In the genomic region with DNA sequence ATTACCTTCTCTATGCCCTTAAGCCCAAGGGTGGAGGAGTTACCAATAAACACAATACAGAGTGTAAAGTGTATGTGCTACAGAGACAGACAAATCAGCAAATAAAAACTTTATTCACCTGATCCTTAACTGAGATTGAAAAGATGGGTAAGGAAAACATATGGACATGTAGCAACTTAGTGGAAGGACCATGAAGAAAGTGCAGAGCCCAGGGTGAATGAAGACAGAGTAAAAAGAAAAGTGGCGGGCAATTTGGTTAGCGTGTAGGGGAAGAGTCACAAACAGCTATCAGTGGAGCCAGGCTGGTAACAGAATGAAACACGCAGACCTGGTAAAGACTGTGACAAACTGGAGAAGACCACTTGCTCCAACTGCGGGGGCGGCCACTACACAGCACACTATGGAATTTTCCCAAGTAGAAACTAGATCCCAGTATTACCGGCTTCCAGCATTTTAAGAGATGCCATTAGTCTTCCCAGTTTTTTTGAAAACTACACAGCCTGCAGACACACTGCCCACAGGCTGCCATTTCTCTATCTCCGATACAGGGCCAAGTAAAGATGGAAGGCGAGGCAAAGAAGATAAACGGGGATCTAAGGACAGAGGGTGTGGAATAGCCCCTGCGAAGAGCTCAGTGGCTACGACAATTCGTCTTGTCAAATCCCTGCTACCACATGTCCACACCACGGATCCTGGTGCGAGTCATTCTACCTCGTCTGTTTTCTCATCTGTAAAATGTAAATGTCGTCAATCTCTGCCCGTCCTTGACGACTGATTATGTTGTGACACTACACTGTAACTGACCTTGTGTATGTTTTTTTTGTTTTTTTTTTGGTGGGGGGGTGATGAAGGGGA, we compare ENCODE assay signal across 8 cellular contexts. TPM values are rescaled to one million over a fixed set of nuclear protein-coding genes. Genes with fewer than 3 reads are reported as not detected.
DNase-seq lines count a peak whose midpoint lies in the region; ATAC-seq, FAIRE-seq and TF ChIP-seq lines count a peak whose summit lies in the region.

No MANE protein-coding gene starts in this region.

- TF ChIP-seq EP300 in stomach (IDR thresholded peaks at IDR 0.05), result no peak

- H3K9me3 Mint-ChIP-seq in CD4-positive, CD25-positive, alpha-beta regulatory T cell, result peaks cover 0 to 3% (median 2%) of the 10 kb centered on the region in 7 donors
- peaks cover 3% of the 10 kb centered on the region for H3K9me3 Mint-ChIP-seq in astrocyte (ENCODE audit: unreplicated experiment)

- peaks cover 36 to 59% (median 40%) of the 10 kb centered on the region in 4 donors for H3K4me1 Mint-ChIP-seq in CD4-positive, CD25-positive, alpha-beta regulatory T cell
- H3K4me1 Mint-ChIP-seq in astrocyte (ENCODE audit: low read depth, unreplicated experiment), result peaks cover 11% of the 10 kb centered on the region

- peak overlapping the region; percentile 83 for H3K27ac ChIP-seq in CD4-positive, CD25-positive, alpha-beta regulatory T cell (ENCODE audit: insufficient read depth, low read length, poor library complexity, severe bottlenecking)
- H3K27ac ChIP-seq in astrocyte (ENCODE audit: low read depth, low read length) (peak overlapping the region; percentile 94), stomach (peak overlapping the region; percentile 30 to 99 (median 92))

- peaks cover 42% of the 10 kb centered on the region for H4K20me1 ChIP-seq in astrocyte (ENCODE audit: insufficient read depth, low read length)

- TF ChIP-seq POLR2A in stomach (IDR thresholded peaks at IDR 0.05), result no peak

- peak overlapping the region; percentile 94 for H3K4me3 ChIP-seq in CD4-positive, CD25-positive, alpha-beta regulatory T cell (ENCODE audit: low read depth, low read length)
- H3K4me3 ChIP-seq in astrocyte (ENCODE audit: insufficient read depth, low read depth, low read length) (peak overlapping the region; percentile 76), stomach (peak overlapping the region; percentile 67 to 96 (median 82))

- H3K27me3 ChIP-seq in CD4-positive, CD25-positive, alpha-beta regulatory T cell (ENCODE audit: control insufficient read depth, insufficient read depth, low read length), result no peaks in the 10 kb centered on the region
- H3K27me3 ChIP-seq in astrocyte (ENCODE audit: insufficient read depth, low read length) (no peaks in the 10 kb centered on the region), stomach (no peaks in the 10 kb centered on the region)

- H3K79me2 ChIP-seq in astrocyte (ENCODE audit: insufficient read depth, low read length), result peaks cover 51% of the 10 kb centered on the region

- H3K4me1 ChIP-seq in CD4-positive, CD25-positive, alpha-beta regulatory T cell (ENCODE audit: control insufficient read depth, insufficient read depth, low read length, poor library complexity, severe bottlenecking), result peaks cover 31% of the 10 kb centered on the region
- H3K4me1 ChIP-seq in astrocyte (ENCODE audit: insufficient read depth, low read length), result peaks cover 7% of the 10 kb centered on the region
- peaks cover 5 to 42% (median 29%) of the 10 kb centered on the region in 4 donors for H3K4me1 ChIP-seq in stomach

- peak overlapping the region; percentile 96 for H3K4me2 ChIP-seq in astrocyte (ENCODE audit: low read length)

- peak overlapping the region; percentile 98 for H3K9ac ChIP-seq in astrocyte (ENCODE audit: low read length)

- H3K36me3 ChIP-seq in CD4-positive, CD25-positive, alpha-beta regulatory T cell (ENCODE audit: control insufficient read depth, insufficient read depth, low read length), result peaks cover 9% of the 10 kb centered on the region
- peaks cover 8% of the 10 kb centered on the region for H3K36me3 ChIP-seq in astrocyte (ENCODE audit: insufficient read depth, low read length)
- peaks cover 6 to 14% (median 12%) of the 10 kb centered on the region in 4 donors for H3K36me3 ChIP-seq in stomach

- peaks cover 6% of the 10 kb centered on the region for H3K27me3 Mint-ChIP-seq in CD4-positive, CD25-positive, alpha-beta regulatory T cell
- no peaks in the 10 kb centered on the region for H3K27me3 Mint-ChIP-seq in astrocyte (ENCODE audit: low read depth, unreplicated experiment)

- peak in 1 of 3 donors; percentile 6 for DNase-seq in CD4-positive, CD25-positive, alpha-beta regulatory T cell
- DNase-seq in HuH-7 (ENCODE audit: low spot score), result peak; percentile 24
- peak; percentile 15 for DNase-seq in astrocyte (ENCODE audit: low read depth)
- DNase-seq in iris pigment epithelial cell (ENCODE audit: low read depth), result peak; percentile 23
- DNase-seq in stomach, result no peak
- no peak for DNase-seq in NCI-H146 (lab: John Stamatoyannopoulos, UW)
- DNase-seq in NCI-H2107 treated with DMSO at 0.1 percent for 48 hours (lab: John Stamatoyannopoulos, UW; ENCODE audit: unreplicated experiment), result no peak

- no peak for TF ChIP-seq CTCF in astrocyte (IDR thresholded peaks at IDR 0.05; ENCODE audit: insufficient read depth, low read depth, low read length)
- no peak for TF ChIP-seq CTCF in stomach (IDR thresholded peaks at IDR 0.05)

- H2AFZ ChIP-seq in astrocyte (ENCODE audit: low read depth, low read length), result no peak overlapping the region

- FAIRE-seq in astrocyte (lab: Jason Lieb, UNC), result no peak

- H3K4me3 Mint-ChIP-seq in CD4-positive, CD25-positive, alpha-beta regulatory T cell, result peak overlapping the region; percentile 93 to 98 (median 95)
- peak overlapping the region; percentile 92 for H3K4me3 Mint-ChIP-seq in astrocyte (ENCODE audit: unreplicated experiment)

- H3K9me3 ChIP-seq in CD4-positive, CD25-positive, alpha-beta regulatory T cell (ENCODE audit: control insufficient read depth in 2 of 2, low read length in 2 of 2), result no peaks in the 10 kb centered on the region
- H3K9me3 ChIP-seq in astrocyte (ENCODE audit: insufficient read depth, low read depth, low read length) (no peaks in the 10 kb centered on the region), stomach (no peaks in the 10 kb centered on the region)

- 25 to 31% (median 29%) methylated on average over 18 of the region's 18 CpGs for WGBS in stomach, 5 donors

- ATAC-seq in CD4-positive, CD25-positive, alpha-beta regulatory T cell (ENCODE audit: low read depth in 2 of 2), result no peak
- no peak for ATAC-seq in GM21381 (IDR thresholded peaks at IDR 0.05; ENCODE audit: unreplicated experiment)

- peaks cover 8% of the 10 kb centered on the region for H3K36me3 Mint-ChIP-seq in CD4-positive, CD25-positive, alpha-beta regulatory T cell
- peaks cover 2% of the 10 kb centered on the region for H3K36me3 Mint-ChIP-seq in astrocyte (ENCODE audit: low read depth, unreplicated experiment)

- intact Hi-C loops in stomach (cut with DNase I; ENCODE audit: low total_unique reads), result no loop called here

- peak overlapping the region; percentile 96 to 99 (median 96) for H3K27ac Mint-ChIP-seq in CD4-positive, CD25-positive, alpha-beta regulatory T cell
- peak overlapping the region; percentile 63 for H3K27ac Mint-ChIP-seq in astrocyte (ENCODE audit: unreplicated experiment)

RNA-seq across cellular contexts. Expression of gene UQCRFS1, which starts 1.2 kb away (rescaled TPM):
- total RNA-seq in CD4-positive, CD25-positive, alpha-beta regulatory T cell, result 27.2 TPM
- 100 to 1,000 TPM in 2 of 4 donors, 10 to 100 TPM in 2; 85.3 to 108 (median 100) TPM for polyA plus RNA-seq in CD4-positive, CD25-positive, alpha-beta regulatory T cell
- total RNA-seq in astrocyte (30.3 and 33.1 TPM in 2 replicates), stomach (10 to 100 TPM; 17.0 to 84.9 (median 35.4) TPM)
- 10 to 100 TPM; 36.6 to 61.6 (median 44.6) TPM for polyA plus RNA-seq in stomach

Comparison
In these comparisons a context has a peak if more than half of its experiments do, and no peak if none do; other contexts are left out.
1. DNase-seq: peak in HuH-7 (single experiment), astrocyte (single experiment) and iris pigment epithelial cell (single experiment); none in stomach (single experiment), NCI-H146 (single experiment) and NCI-H2107 treated with DMSO at 0.1 percent for 48 hours (single experiment).
2. Peak in every context shown above with its lines, with median percentiles within 50 percentile points of each other: H3K27ac ChIP-seq and H3K4me3 ChIP-seq.